Comparison of ENCODE assay signal across 1 cellular context in genomic region chr3:127071597-127072001, GRCh38.
TF ChIP-seq lines count a peak whose summit lies in the region.

No MANE protein-coding gene starts in this region.

TF ChIP-seq in H1, 55 proteins besides CTCF, POLR2A, EP300 and RAD21 (continued from another document):
- TF ChIP-seq CHD7 (IDR thresholded peaks at IDR 0.05; ENCODE audit: insufficient replicate concordance, low read length) (no peak), RNF2 (IDR thresholded peaks at IDR 0.05; ENCODE audit: borderline replicate concordance, low read depth, low read length, missing control alignments, poor library complexity, severe bottlenecking) (no peak), CHD1 (IDR thresholded peaks at IDR 0.05; ENCODE audit: low read depth, low read length) (no peak), FOSL1 (IDR thresholded peaks at IDR 0.05; ENCODE audit: insufficient read depth, low read depth, low read length) (no peak), CHD2 (IDR thresholded peaks at IDR 0.05; ENCODE audit: low read length) (no peak), SIN3A (conservative IDR thresholded peaks at IDR 0.05 in 1 of 2, IDR thresholded peaks at IDR 0.05 in 1 of 2; ENCODE audit: low read depth in 1 of 2, low read length in 2 of 2) (no peak), SAP30 (IDR thresholded peaks at IDR 0.05; ENCODE audit: insufficient read depth, insufficient replicate concordance, low read length) (no peak), RBBP5 (IDR thresholded peaks at IDR 0.05; ENCODE audit: borderline replicate concordance, low read depth, low read length) (no peak), POLR2AphosphoS5 (IDR thresholded peaks at IDR 0.05; ENCODE audit: low read depth, low read length) (no peak), RFX5 (IDR thresholded peaks at IDR 0.05; ENCODE audit: borderline replicate concordance, low read depth, low read length) (no peak), TAF1 (IDR thresholded peaks at IDR 0.05; ENCODE audit: low read depth, low read length) (no peak), SIRT6 (IDR thresholded peaks at IDR 0.05; ENCODE audit: low read length) (no peak)
- TF ChIP-seq, protein P1, sequence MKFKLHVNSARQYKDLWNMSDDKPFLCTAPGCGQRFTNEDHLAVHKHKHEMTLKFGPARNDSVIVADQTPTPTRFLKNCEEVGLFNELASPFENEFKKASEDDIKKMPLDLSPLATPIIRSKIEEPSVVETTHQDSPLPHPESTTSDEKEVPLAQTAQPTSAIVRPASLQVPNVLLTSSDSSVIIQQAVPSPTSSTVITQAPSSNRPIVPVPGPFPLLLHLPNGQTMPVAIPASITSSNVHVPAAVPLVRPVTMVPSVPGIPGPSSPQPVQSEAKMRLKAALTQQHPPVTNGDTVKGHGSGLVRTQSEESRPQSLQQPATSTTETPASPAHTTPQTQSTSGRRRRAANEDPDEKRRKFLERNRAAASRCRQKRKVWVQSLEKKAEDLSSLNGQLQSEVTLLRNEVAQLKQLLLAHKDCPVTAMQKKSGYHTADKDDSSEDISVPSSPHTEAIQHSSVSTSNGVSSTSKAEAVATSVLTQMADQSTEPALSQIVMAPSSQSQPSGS (IDR thresholded peaks at IDR 0.05; ENCODE audit: low read length) = no peak
